ENCODE assay signal across 9 cellular contexts in genomic region chr20:21101453-21102251, GRCh38. TPM values are rescaled to one million over a fixed set of nuclear protein-coding genes. Genes with fewer than 3 reads are reported as not detected.
DNase-seq lines count a peak whose midpoint lies in the region; ATAC-seq, FAIRE-seq and TF ChIP-seq lines count a peak whose summit lies in the region.
"Had no signal": no experiment of that assay in that cellular context is flagged by ENCODE, and none has a peak within 500 bp of the region (broad histone marks: within the 10 kb centered on the region; RNA-seq: fewer than 3 reads in every experiment).

No MANE protein-coding gene starts in this region.

- peak overlapping the region; percentile 74 for H3K9ac ChIP-seq in NT2/D1 (ENCODE audit: insufficient read length, low read depth)

- no peaks in the 10 kb centered on the region for H3K4me1 ChIP-seq in NT2/D1 (ENCODE audit: insufficient read depth, insufficient read length)
- H3K4me1 ChIP-seq in adrenal gland (replicated peaks in 1 of 2), result peaks cover 12 to 32% of the 10 kb centered on the region in 2 donors

- DNase-seq in GM19239 (ENCODE audit: insufficient read length, low spot score) (no peak), NT2/D1 (ENCODE audit: low read depth, low spot score) (no peak), adrenal gland (no peak), H4 (ENCODE audit: low spot score) (no peak), OCI-M2 (lab: John Stamatoyannopoulos, UW; ENCODE audit: unreplicated experiment) (no peak)
- DNase-seq in effector memory CD8-positive, alpha-beta T cell, result peak in 2 of 3 experiments; percentile 5 to 20
- no peak for DNase-seq in naive thymus-derived CD8-positive, alpha-beta T cell

- WGBS in adrenal gland, 4 donors, result 3 to 5% (median 5%) methylated on average over 23 to 59 of the region's 59 CpGs; no CpG with 5 or more reads in 1 of the 4 donors

- H3K27me3 ChIP-seq in NT2/D1 (ENCODE audit: insufficient read depth, insufficient read length) (peaks cover 90% of the 10 kb centered on the region), adrenal gland (peaks cover 87% of the 10 kb centered on the region)

- FAIRE-seq in GM19239 (lab: Jason Lieb, UNC), result peak; percentile 42

- no peak for ATAC-seq in effector memory CD8-positive, alpha-beta T cell (replicated peaks)
- peak in 1 of 2 donors; percentile 4 for ATAC-seq in naive thymus-derived CD8-positive, alpha-beta T cell
- no peak for ATAC-seq in HG03025 (IDR thresholded peaks at IDR 0.05; ENCODE audit: low FRiP score, unreplicated experiment)

- intact Hi-C loops in adrenal gland (cut with DNase I), result no loop called here

- no peak overlapping the region for H3K27ac ChIP-seq in adrenal gland

- no peak for TF ChIP-seq CTCF in adrenal gland (IDR thresholded peaks at IDR 0.05)

- H3K9me3 Mint-ChIP-seq in effector memory CD8-positive, alpha-beta T cell, result no peaks in the 10 kb centered on the region
- peaks cover 0 to 8% (median 0%) of the 10 kb centered on the region in 9 donors for H3K9me3 Mint-ChIP-seq in naive thymus-derived CD8-positive, alpha-beta T cell

- H3K9me3 ChIP-seq in NT2/D1 (ENCODE audit: insufficient read depth, low read length) (no peaks in the 10 kb centered on the region), adrenal gland (replicated peaks in 1 of 3) (no peaks in the 10 kb centered on the region)

- peaks cover 28% of the 10 kb centered on the region for H3K36me3 Mint-ChIP-seq in effector memory CD8-positive, alpha-beta T cell (ENCODE audit: insufficient read depth)
- peaks cover 0 to 6% (median 0%) of the 10 kb centered on the region in 3 donors for H3K36me3 Mint-ChIP-seq in naive thymus-derived CD8-positive, alpha-beta T cell

- peaks cover 29 to 40% of the 10 kb centered on the region in 2 donors for H3K4me1 Mint-ChIP-seq in effector memory CD8-positive, alpha-beta T cell (ENCODE audit: low read depth in 2 of 2)
- peaks cover 14 to 46% (median 43%) of the 10 kb centered on the region in 4 donors for H3K4me1 Mint-ChIP-seq in naive thymus-derived CD8-positive, alpha-beta T cell

- peaks cover 41 to 75% of the 10 kb centered on the region in 2 donors for H3K27me3 Mint-ChIP-seq in effector memory CD8-positive, alpha-beta T cell
- peaks cover 52 to 92% (median 73%) of the 10 kb centered on the region in 5 donors for H3K27me3 Mint-ChIP-seq in naive thymus-derived CD8-positive, alpha-beta T cell

- peak overlapping the region; percentile 95 for H3K4me3 Mint-ChIP-seq in effector memory CD8-positive, alpha-beta T cell
- peak overlapping the region; percentile 66 to 94 (median 86) for H3K4me3 Mint-ChIP-seq in naive thymus-derived CD8-positive, alpha-beta T cell

- POLR2A ChIA-PET in naive thymus-derived CD8-positive, alpha-beta T cell (lab: Charles Lee), result interaction anchor here (0.7 to 2.9 kb wide), 3 partner anchors 9 to 24 kb away, joined by 3 to 9 read pairs (median 4); partner anchors contain the start of gene KIZ

- H3K4me3 ChIP-seq in NT2/D1 (ENCODE audit: insufficient read length, low read depth) (peak overlapping the region; percentile 39), adrenal gland (peak overlapping the region in 1 of 4 donors; percentile 50)

- H3K27ac Mint-ChIP-seq in effector memory CD8-positive, alpha-beta T cell, result peak overlapping the region; percentile 93 to 97
- peak overlapping the region in 3 of 10 donors; percentile 27 to 62 (median 44) for H3K27ac Mint-ChIP-seq in naive thymus-derived CD8-positive, alpha-beta T cell

- no peak for TF ChIP-seq POLR2A in adrenal gland (IDR thresholded peaks at IDR 0.05)

- no peaks in the 10 kb centered on the region for H3K36me3 ChIP-seq in NT2/D1 (ENCODE audit: insufficient read depth, insufficient read length, low read length)
- H3K36me3 ChIP-seq in adrenal gland (replicated peaks in 1 of 2), result no peaks in the 10 kb centered on the region

RNA-seq across cellular contexts. Expression of gene LINC00237, which starts 4.5 kb away (rescaled TPM):
- not detected for total RNA-seq in naive thymus-derived CD8-positive, alpha-beta T cell
- polyA plus RNA-seq in naive thymus-derived CD8-positive, alpha-beta T cell, result under 1 TPM in 1 of 3 donors, not detected in 2; 0.56 TPM
- total RNA-seq in adrenal gland, result under 1 TPM in 1 of 8 donors, not detected in 7; 0.14 TPM
- polyA plus RNA-seq in adrenal gland, result not detected
- not detected in 2 replicates for total RNA-seq in H4 (2014; rRNA removed; shearing (Covaris generic))
- total RNA-seq: glomerular endothelial cell had no signal

RNA-seq across cellular contexts. Expression of gene KIZ, which starts 24.2 kb away (rescaled TPM):
- total RNA-seq in naive thymus-derived CD8-positive, alpha-beta T cell, result 10 to 100 TPM; 59.7 to 62.9 TPM
- 10 to 100 TPM; 19.4 to 27.7 (median 22.3) TPM for polyA plus RNA-seq in naive thymus-derived CD8-positive, alpha-beta T cell
- total RNA-seq in adrenal gland, result 10 to 100 TPM; 12.0 to 62.9 (median 15.7) TPM
- polyA plus RNA-seq in adrenal gland, result 10 to 100 TPM; 10.4 to 21.2 (median 15.9) TPM
- 10.5 and 11.1 TPM in 2 replicates for total RNA-seq in H4 (2014; rRNA removed; shearing (Covaris generic))

Comparison
In these comparisons a context has a peak if more than half of its experiments do, and no peak if none do; other contexts are left out.
1. DNase-seq: peak in effector memory CD8-positive, alpha-beta T cell (2 of 3); none in GM19239 (single experiment), NT2/D1 (single experiment), naive thymus-derived CD8-positive, alpha-beta T cell (0 of 10), adrenal gland (0 of 7), H4 (single experiment) and OCI-M2 (single experiment).